ENCODE assay signal across 2 cellular contexts in genomic region chr7:157557263-157557662, GRCh38.
A peak's percentile ranks its signal among the peaks of the same experiment; 100 is the strongest.
TF ChIP-seq lines count a peak whose summit lies in the region.

No MANE protein-coding gene starts in this region.

TF ChIP-seq in IMR-90, 13 proteins besides CTCF, POLR2A, EP300 and RAD21:
- no peak for TF ChIP-seq CHD1 (IDR thresholded peaks at IDR 0.05; ENCODE audit: low read depth, low read length)

TF ChIP-seq in K562, 482 proteins besides CTCF, POLR2A, EP300 and RAD21:
- TF ChIP-seq SIX5 (IDR thresholded peaks at IDR 0.05; ENCODE audit: borderline replicate concordance in 1 of 2, insufficient read depth in 1 of 2, low read depth in 1 of 2, low read length in 2 of 2) = no peak
- TF ChIP-seq TSC22D4 (tag; IDR thresholded peaks at IDR 0.05) = peak; percentile 72; the same call in 1 of the 2 replicates
TF ChIP-seq in K562: peak in this region for 1.
